In the genomic region with DNA sequence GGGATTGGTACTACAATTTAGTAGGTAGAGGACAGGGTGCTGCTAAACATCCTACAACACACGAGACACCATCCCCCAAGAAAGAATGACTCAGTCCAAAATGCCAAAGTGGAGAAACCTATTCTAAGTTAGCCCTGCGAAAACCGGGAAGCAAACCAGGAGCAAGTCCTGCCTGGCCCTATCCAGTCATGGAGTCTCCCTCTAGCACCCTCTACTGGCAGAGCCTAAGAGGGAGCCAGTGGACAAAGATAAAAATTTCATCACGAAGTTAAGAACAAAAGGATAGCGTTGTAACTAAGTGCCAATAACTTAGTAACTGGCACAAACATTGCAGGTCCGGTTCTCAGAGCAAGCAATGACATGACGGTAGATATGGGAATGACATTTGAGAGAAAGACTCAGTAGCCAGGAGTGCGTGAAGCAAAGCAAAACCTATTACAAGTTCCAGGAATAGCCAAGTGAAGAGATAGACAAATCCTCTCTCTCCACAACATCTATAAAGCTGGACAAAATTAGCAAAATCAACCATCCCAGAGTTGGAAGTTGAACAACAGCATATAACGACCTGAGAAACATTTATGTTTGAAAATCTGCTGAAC, we compare ENCODE assay signal across 8 cellular contexts.
A peak's percentile ranks its signal among the peaks of the same experiment; 100 is the strongest.
DNase-seq lines count a peak whose midpoint lies in the region; ATAC-seq and TF ChIP-seq lines count a peak whose summit lies in the region.

No MANE protein-coding gene starts in this region.

- H3K27ac ChIP-seq in A673 (ENCODE audit: low read depth, low read length, poor library complexity, severe bottlenecking) = no peak overlapping the region

- POLR2A ChIA-PET in A673 (lab: Charles Lee; ENCODE audit: low non-redundant PET) = interaction anchor here (0.6 kb wide), 1 partner anchor 740 kb away, joined by 3 read pairs; no protein-coding TSS in a partner anchor

- H3K9me3 ChIP-seq in A673 (ENCODE audit: low read depth, low read length, poor library complexity, severe bottlenecking) (no peaks in the 10 kb centered on the region), T-helper 17 cell (ENCODE audit: control insufficient read depth, low read length, poor library complexity, severe bottlenecking) (no peaks in the 10 kb centered on the region)

- no TSS peak for BruUV-seq in A673 (replicated peaks; lab: Mats Ljungman, UMichigan)

- H3K4me3 Mint-ChIP-seq in T-helper 17 cell = no peak overlapping the region

- H3K4me3 ChIP-seq in A673 (ENCODE audit: low read depth, low read length, poor library complexity, severe bottlenecking) (no peak overlapping the region), GM12865 (ENCODE audit: low read depth, low read length) (no peak overlapping the region), fibroblast of pulmonary artery (replicated peaks; ENCODE audit: low read depth, low read length) (no peak overlapping the region)

- peaks cover 26% of the 10 kb centered on the region for H3K27me3 Mint-ChIP-seq in T-helper 17 cell

- no peaks in the 10 kb centered on the region for H3K27me3 ChIP-seq in A673 (replicated peaks; ENCODE audit: insufficient read depth, low read depth, low read length, poor library complexity)

- no peaks in the 10 kb centered on the region for H3K36me3 ChIP-seq in A673 (ENCODE audit: insufficient read depth, low read length, poor library complexity, severe bottlenecking)

- DNase-seq in A673 (ENCODE audit: low spot score) = peak; percentile 87
- peak; percentile 40 for DNase-seq in GM12865 (ENCODE audit: low read depth)
- peak; percentile 19 for DNase-seq in NCI-H1092 treated with DMSO at 0.1 percent for 48 hours (lab: John Stamatoyannopoulos, UW)
- DNase-seq in T-helper 17 cell = no peak
- DNase-seq in fibroblast of pulmonary artery (ENCODE audit: low read depth) = peak; percentile 74
- peak; percentile 17 for DNase-seq in non-pigmented ciliary epithelial cell (ENCODE audit: low read depth)
- DNase-seq in central memory CD4-positive, alpha-beta T cell = no peak

- peak; percentile 98 for TF ChIP-seq CTCF in A673 (conservative IDR thresholded peaks at IDR 0.05; ENCODE audit: low read depth, low read length)
- TF ChIP-seq CTCF in GM12865 (IDR thresholded peaks at IDR 0.05; ENCODE audit: insufficient read depth, low read depth, low read length, missing control alignments) = peak; percentile 83
- TF ChIP-seq CTCF in fibroblast of pulmonary artery (IDR thresholded peaks at IDR 0.05; ENCODE audit: low read length, missing control alignments) = peak; percentile 97

- no peak overlapping the region for H3K27ac Mint-ChIP-seq in T-helper 17 cell

- intact Hi-C loops in A673 (cut with micrococcal nuclease; ENCODE audit: unreplicated experiment) = loop anchor here (1.0 to 5.0 kb wide), 3 partner anchors 384 to 1331 kb away; a partner anchor contains a TSS

- peaks cover 2% of the 10 kb centered on the region for H3K4me1 Mint-ChIP-seq in T-helper 17 cell

- H3K36me3 Mint-ChIP-seq in T-helper 17 cell (ENCODE audit: low read depth) = no peaks in the 10 kb centered on the region

- CTCF ChIA-PET in A673 (lab: Charles Lee) = no interaction called here

- peaks cover 17% of the 10 kb centered on the region for H3K4me1 ChIP-seq in A673 (ENCODE audit: insufficient read depth, low read length, poor library complexity, severe bottlenecking)

- ATAC-seq in T-helper 17 cell (peak; percentile 42), GM18870 (IDR thresholded peaks at IDR 0.05; ENCODE audit: unreplicated experiment) (no peak)

Comparison
In these comparisons a context has a peak if more than half of its experiments do, and no peak if none do; other contexts are left out.
1. DNase-seq: peak in A673 (single experiment), GM12865 (single experiment), NCI-H1092 treated with DMSO at 0.1 percent for 48 hours (single experiment), fibroblast of pulmonary artery (single experiment) and non-pigmented ciliary epithelial cell (single experiment); none in T-helper 17 cell (0 of 3) and central memory CD4-positive, alpha-beta T cell (single experiment).
2. Peak in every context shown above with its lines, with median percentiles within 50 percentile points of each other: CTCF ChIP-seq.